Comparison of ENCODE assay signal across 19 cellular contexts in genomic region chr2:40210968-40211353, GRCh38.
A peak's percentile ranks its signal among the peaks of the same experiment; 100 is the strongest.
DNase-seq lines count a peak whose midpoint lies in the region; ATAC-seq and TF ChIP-seq lines count a peak whose summit lies in the region.
"Had no signal": no experiment of that assay in that cellular context is flagged by ENCODE, and none has a peak within 500 bp of the region (broad histone marks: within the 10 kb centered on the region; RNA-seq: fewer than 3 reads in every experiment).

No MANE protein-coding gene starts in this region.

- dilution Hi-C loops in IMR-90 (cut with HindIII; ENCODE audit: low sequenced_read_pairs, unreplicated experiment): no loop called here

- H2AFZ ChIP-seq in IMR-90 (replicated peaks; ENCODE audit: low read length, poor library complexity): no peak overlapping the region

- no peak overlapping the region for H2BK120ac ChIP-seq in IMR-90 (ENCODE audit: low read depth, low read length)

- TF ChIP-seq CTCF in IMR-90 (conservative IDR thresholded peaks at IDR 0.05; ENCODE audit: low read depth, low read length): no peak

- H3K4me1 ChIP-seq in IMR-90 (ENCODE audit: control insufficient read depth, insufficient read depth, low read length): peaks cover 15% of the 10 kb centered on the region
- H3K4me1 ChIP-seq: A549, Caco-2 had no signal

- no peak overlapping the region for H3K4me2 ChIP-seq in IMR-90 (ENCODE audit: low read depth, low read length)
- H3K4me2 ChIP-seq: A549 had no signal

- H4K91ac ChIP-seq in IMR-90 (ENCODE audit: insufficient read depth, low read depth, low read length): peak overlapping the region; percentile 43; the same call in 1 of the 2 replicates

- H2BK5ac ChIP-seq in IMR-90 (ENCODE audit: low read depth, low read length, poor library complexity, severe bottlenecking): no peak overlapping the region

- H2BK15ac ChIP-seq in IMR-90 (ENCODE audit: low read depth, low read length): no peak overlapping the region

- no peaks in the 10 kb centered on the region for H4K20me1 ChIP-seq in IMR-90 (ENCODE audit: insufficient read depth, low read length)

- no peaks in the 10 kb centered on the region for H3K27me3 ChIP-seq in IMR-90 (ENCODE audit: control insufficient read depth, insufficient read depth, low read length)

- H3K14ac ChIP-seq in IMR-90 (replicated peaks; ENCODE audit: low read depth, low read length): no peak overlapping the region

- no peak overlapping the region for H3K23ac ChIP-seq in IMR-90 (ENCODE audit: low read depth, low read length)

- no peak for ATAC-seq in IMR-90 (ENCODE audit: low read depth)
- ATAC-seq in HG02885 (IDR thresholded peaks at IDR 0.05; ENCODE audit: poor library complexity, unreplicated experiment): no peak
- ATAC-seq: A549, GM12878, HCT116, K562, Right ventricle myocardium inferior had no signal

- no peak for TF ChIP-seq POLR2A in IMR-90 (IDR thresholded peaks at IDR 0.05; ENCODE audit: low read depth, low read length)

- peak overlapping the region; percentile 53; the same call in 1 of the 2 replicates for H2AK5ac ChIP-seq in IMR-90 (ENCODE audit: low read depth, low read length)

- H3K36me3 ChIP-seq in IMR-90 (ENCODE audit: control insufficient read depth, insufficient read depth, low read length): no peaks in the 10 kb centered on the region

- H4K5ac ChIP-seq in IMR-90 (ENCODE audit: low read depth, low read length): peak overlapping the region; percentile 52; the same call in 1 of the 2 replicates

- no peak overlapping the region for H2AK9ac ChIP-seq in IMR-90 (replicated peaks; ENCODE audit: low read depth, low read length, poor library complexity)

- H4K8ac ChIP-seq in IMR-90 (ENCODE audit: low read depth in 2 of 2, low read length in 2 of 2): no peak overlapping the region

- no peak overlapping the region for H3K56ac ChIP-seq in IMR-90 (ENCODE audit: extremely low read depth, insufficient read depth, low read length)

- peaks cover 14 to 19% of the 10 kb centered on the region in 2 experiments for H3K79me1 ChIP-seq in IMR-90 (ENCODE audit: low read depth in 1 of 2, low read length in 2 of 2)

- no peak overlapping the region for H3K4ac ChIP-seq in IMR-90 (ENCODE audit: low read depth, low read length)

- H3K9me3 ChIP-seq in IMR-90 (ENCODE audit: control insufficient read depth, insufficient read depth, low read length): no peaks in the 10 kb centered on the region
- H3K9me3 ChIP-seq: A549, Caco-2 had no signal

- intact Hi-C loops in IMR-90 (cut with micrococcal nuclease): loop anchor here (10.0 kb wide), 1 partner anchor 296 kb away; no protein-coding TSS in a partner anchor

- DNase-seq in activated CD4-positive, alpha-beta T cell treated with anti-CD3 and anti-CD28 coated beads for 48 hours: peak; percentile 6
- DNase-seq in activated CD4-positive, alpha-beta T cell treated with anti-CD3 and anti-CD28 coated beads, Interleukin-2, amount 50 U/mL, for 48 hours: no peak
- peak; percentile 14 for DNase-seq in stimulated activated CD4-positive, alpha-beta T cell treated with anti-CD3 and anti-CD28 coated beads, Interleukin-15, amount 100 ng/mL, for 24 hours
- no peak for DNase-seq in stimulated activated CD4-positive, alpha-beta T cell treated with anti-CD3 and anti-CD28 coated beads, Interleukin-4, amount 100 ng/mL, for 4 hours
- DNase-seq in IMR-90: no peak
- DNase-seq in NCI-H1694 treated with DMSO at 0.1 percent for 48 hours (lab: John Stamatoyannopoulos, UW): no peak
- DNase-seq: Caco-2; CD4-positive, alpha-beta T cell; NCI-H1105; NCI-H2081 treated with DMSO at 0.1 percent for 48 hours; NCI-H2227 treated with DMSO at 0.1 percent for 48 hours; NCI-H510A treated with DMSO at 0.1 percent for 48 hours; NCI-H774 had no signal

- H3K9me1 ChIP-seq in IMR-90 (ENCODE audit: insufficient read depth, low read length): no peaks in the 10 kb centered on the region

- BruUV-seq in IMR-90 (replicated peaks; lab: Mats Ljungman, UMichigan): no TSS peak

- H3K18ac ChIP-seq in IMR-90 (ENCODE audit: low read depth, low read length): peak overlapping the region; percentile 68; the same call in 1 of the 2 replicates

- WGBS in IMR-90 (ENCODE audit: extremely low coverage in 2 of 2, insufficient read length in 1 of 2), 2 experiments: no CpG with 5 or more reads among the region's 1 CpG

- H3K4me3 ChIP-seq in IMR-90 (ENCODE audit: insufficient read depth, low read depth, low read length): no peak overlapping the region
- H3K4me3 ChIP-seq: A549, GM12878, K562 had no signal

- no peak overlapping the region for H3K27ac ChIP-seq in IMR-90 (ENCODE audit: insufficient read depth, low read length)
- H3K27ac ChIP-seq: A549 had no signal

- POLR2A ChIA-PET in IMR-90 (lab: Charles Lee; ENCODE audit: unreplicated experiment): no interaction called here

- in situ Hi-C loops in IMR-90 (cut with MboI; ENCODE audit: low sequenced_read_pairs): loop anchor here (10.0 kb wide), 1 partner anchor 554 kb away; no protein-coding TSS in a partner anchor

- CTCF ChIA-PET in IMR-90 (lab: Yijun Ruan, JAX): no interaction called here

- H3K9ac ChIP-seq in IMR-90 (ENCODE audit: low read depth, low read length): no peak overlapping the region

- no peak for TF ChIP-seq RAD21 in IMR-90 (IDR thresholded peaks at IDR 0.05; ENCODE audit: low read length)

- no peak overlapping the region for H2BK20ac ChIP-seq in IMR-90 (ENCODE audit: low read depth, low read length)

TF ChIP-seq in IMR-90, 13 proteins besides CTCF, POLR2A, EP300 and RAD21:
- TF ChIP-seq BHLHE40 (IDR thresholded peaks at IDR 0.05; ENCODE audit: low read depth, low read length) (no peak), RFX5 (IDR thresholded peaks at IDR 0.05; ENCODE audit: low read depth, low read length) (no peak), FOS (IDR thresholded peaks at IDR 0.05; ENCODE audit: low read depth, low read length) (no peak)

Comparison
In these comparisons a context has a peak if more than half of its experiments do, and no peak if none do; other contexts are left out.
1. DNase-seq: peak in activated CD4-positive, alpha-beta T cell treated with anti-CD3 and anti-CD28 coated beads for 48 hours (single experiment) and stimulated activated CD4-positive, alpha-beta T cell treated with anti-CD3 and anti-CD28 coated beads, Interleukin-15, amount 100 ng/mL, for 24 hours (single experiment); none in activated CD4-positive, alpha-beta T cell treated with anti-CD3 and anti-CD28 coated beads, Interleukin-2, amount 50 U/mL, for 48 hours (0 of 2), stimulated activated CD4-positive, alpha-beta T cell treated with anti-CD3 and anti-CD28 coated beads, Interleukin-4, amount 100 ng/mL, for 4 hours (0 of 2), IMR-90 (single experiment) and NCI-H1694 treated with DMSO at 0.1 percent for 48 hours (single experiment).